In the genomic region with DNA sequence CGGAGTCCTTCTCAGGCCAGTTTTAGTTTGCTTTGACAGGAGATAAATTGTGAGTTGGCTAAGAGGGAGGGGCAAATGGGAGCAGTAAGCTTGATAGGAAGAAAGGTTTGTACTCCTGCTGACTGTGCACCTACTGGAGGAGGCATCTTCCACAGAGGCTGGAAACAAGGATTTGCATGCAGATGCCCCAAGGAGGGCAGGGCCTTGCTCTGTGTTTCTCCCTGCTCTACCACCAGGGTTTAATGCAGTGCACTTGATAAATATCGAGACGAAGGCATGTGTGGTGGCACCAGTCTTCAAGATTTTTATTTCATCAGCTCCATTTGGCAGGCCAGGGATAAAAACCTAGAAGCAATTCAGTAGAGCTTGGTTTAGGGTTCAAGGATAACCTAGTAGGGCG, we compare ENCODE assay signal across 34 cellular contexts.
"Had no signal": no experiment of that assay in that cellular context is flagged by ENCODE, and none has a peak within 500 bp of the region (broad histone marks: within the 10 kb centered on the region; RNA-seq: fewer than 3 reads in every experiment).

No MANE protein-coding gene starts in this region.

- H3K27me3 ChIP-seq: adrenal gland, body of pancreas, brain microvascular endothelial cell, breast epithelium had no signal

- ATAC-seq: activated CD8-positive, alpha-beta T cell treated with anti-CD3 and anti-CD28 coated beads for 36 hours; activated naive CD4-positive, alpha-beta T cell treated with anti-CD3 and anti-CD28 coated beads, Interleukin-2, amount 50 U/mL, for 72 hours; activated T-cell treated with anti-CD3 and anti-CD28 coated beads, Interleukin-2, amount 50 U/mL, for 4 hours; activated T-cell treated with anti-CD3 and anti-CD28 coated beads, Interleukin-2, amount 50 U/mL, for 72 hours; activated T-helper 17 cell treated with anti-CD3 and anti-CD28 coated beads, Interleukin-2, amount 50 U/mL, for 72 hours; body of pancreas had no signal

- FAIRE-seq: astrocyte, TTC549 had no signal

- H3K36me3 ChIP-seq: adrenal gland, brain microvascular endothelial cell, breast epithelium had no signal

- H3K4me3 ChIP-seq: adrenal gland, body of pancreas, breast epithelium had no signal

- DNase-seq: activated B cell treated with CpG ODN at 0.5 μM for 24 hours; activated CD4-positive, alpha-beta memory T cell treated with anti-CD3 and anti-CD28 coated beads for 36 hours; activated CD4-positive, alpha-beta T cell treated with anti-CD3 and anti-CD28 coated beads for 4 hours; activated CD4-positive, alpha-beta T cell treated with anti-CD3 and anti-CD28 coated beads, Interleukin-2, amount 10 ng/mL, durations not matched to agents 24 days and 14 days; activated CD4-positive, alpha-beta T cell treated with anti-CD3 and anti-CD28 coated beads, Interleukin-2, amount 50 U/mL, for 1 hour; activated CD4-positive, alpha-beta T cell treated with anti-CD3 and anti-CD28 coated beads, Interleukin-2, amount 50 U/mL, for 4 hours; activated CD4-positive, CD25-positive, alpha-beta regulatory T cell treated with anti-CD3 and anti-CD28 coated beads, Interleukin-2, amount 50 U/mL, for 72 hours; activated CD8-positive, alpha-beta memory T cell treated with anti-CD3 and anti-CD28 coated beads, Interleukin-2, amount 50 U/mL, for 4 hours; activated CD8-positive, alpha-beta T cell treated with anti-CD3 and anti-CD28 coated beads for 36 hours; activated effector memory CD4-positive, alpha-beta T cell treated with anti-CD3 and anti-CD28 coated beads, Interleukin-2, amount 50 U/mL, for 16 hours; activated gamma-delta T cell treated with Interleukin-2 at 50 U/mL for 16 hours; activated naive CD4-positive, alpha-beta T cell; activated naive CD4-positive, alpha-beta T cell treated with anti-CD3 and anti-CD28 coated beads for 36 hours; activated naive CD4-positive, alpha-beta T cell treated with anti-CD3 and anti-CD28 coated beads, Interleukin-2, amount 50 U/mL, for 16 hours; activated naive CD8-positive, alpha-beta T cell treated with anti-CD3 and anti-CD28 coated beads for 36 hours; activated T-cell treated with anti-CD3 and anti-CD28 coated beads for 4 hours; activated T-cell treated with anti-CD3 and anti-CD28 coated beads, Interleukin-2, amount 50 U/mL, for 1 hour; activated T-cell treated with anti-CD3 and anti-CD28 coated beads, Interleukin-2, amount 50 U/mL, for 4 hours; activated T-cell treated with anti-CD3 and anti-CD28 coated beads, Interleukin-2, amount 50 U/mL, for 72 hours; adrenal gland; amniotic stem cell; aorta; body of pancreas; brain microvascular endothelial cell; central memory CD4-positive, alpha-beta T cell; T-helper 1 cell; T-helper 2 cell; T-helper 9 cell had no signal

- H3K27ac ChIP-seq: adrenal gland, body of pancreas, brain microvascular endothelial cell, breast epithelium, VCaP had no signal

- H3K4me1 ChIP-seq: adrenal gland, body of pancreas, breast epithelium had no signal

- H3K9me3 ChIP-seq: adrenal gland had no signal
